Comparison of ENCODE assay signal across 21 cellular contexts in the genomic region with DNA sequence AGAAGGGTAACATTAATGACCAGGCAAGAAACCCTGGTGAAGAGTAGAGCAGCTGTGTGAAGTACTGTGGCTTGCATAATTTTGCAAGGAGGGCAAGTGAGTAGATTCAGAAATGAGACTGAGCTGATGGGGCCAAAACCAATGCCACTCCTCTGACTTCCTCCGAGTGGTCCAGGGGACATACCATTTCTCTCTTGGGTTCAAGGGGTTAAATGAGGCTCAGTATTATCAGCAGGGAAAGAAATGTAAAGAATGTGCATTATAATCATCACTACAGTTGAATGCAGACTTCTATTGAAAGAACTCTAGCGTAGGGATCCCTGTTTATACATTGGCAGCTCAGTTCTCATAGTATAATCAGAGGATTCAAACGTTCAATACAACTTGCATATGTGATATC.
"Had no signal": no experiment of that assay in that cellular context is flagged by ENCODE, and none has a peak within 500 bp of the region (broad histone marks: within the 10 kb centered on the region; RNA-seq: fewer than 3 reads in every experiment).

No MANE protein-coding gene starts in this region.

- H2AFZ ChIP-seq: hepatocyte had no signal

- FAIRE-seq: islet of Langerhans had no signal

- H3K36me3 ChIP-seq: esophagus squamous epithelium, neutrophil, right atrium auricular region, sigmoid colon, upper lobe of right lung, vagina had no signal

- H3K4me3 ChIP-seq: esophagus squamous epithelium, hepatocyte, right atrium auricular region, sigmoid colon, skin epidermis, testis, tibial nerve, upper lobe of right lung, vagina had no signal

- H3K4me1 ChIP-seq: esophagus squamous epithelium, right atrium auricular region, sigmoid colon, testis, tibial nerve, upper lobe of right lung, vagina had no signal

- H3K27ac ChIP-seq: esophagus squamous epithelium, hepatocyte, neutrophil, right atrium auricular region, sigmoid colon, skin epidermis, testis, tibial nerve, upper lobe of right lung, vagina had no signal

- H3K9me3 ChIP-seq: esophagus squamous epithelium, neutrophil, right atrium auricular region, sigmoid colon, testis, tibial nerve, upper lobe of right lung, vagina had no signal

- H3K27me3 ChIP-seq: esophagus squamous epithelium, hepatocyte, neutrophil, right atrium auricular region, sigmoid colon, testis, tibial nerve, upper lobe of right lung, vagina had no signal

- H3K79me2 ChIP-seq: hepatocyte had no signal

- H3K4me2 ChIP-seq: hepatocyte had no signal

- ATAC-seq: effector memory CD8-positive, alpha-beta T cell; naive thymus-derived CD8-positive, alpha-beta T cell; stimulated activated naive B cell treated with anti-CD40 and anti-IgM and Interleukin-4, amounts not matched to agents 10 μg/mL and 1 μg/mL and 100 μg/mL, for 72 hours; stimulated activated naive CD8-positive, alpha-beta T cell treated with anti-CD3 and anti-CD28 coated beads, Interleukin-15, amount 100 ng/mL, for 72 hours; upper lobe of right lung had no signal

- DNase-seq: effector memory CD8-positive, alpha-beta T cell; esophagus squamous epithelium; foreskin melanocyte; head of caudate nucleus; kidney glomerular epithelial cell; naive thymus-derived CD8-positive, alpha-beta T cell; posterior cingulate gyrus; sigmoid colon; stimulated activated CD4-positive, alpha-beta T cell treated with anti-CD3 and anti-CD28 coated beads, Interleukin-2, amount 100 ng/mL, for 24 hours; stimulated activated CD4-positive, alpha-beta T cell treated with anti-CD3 and anti-CD28 coated beads, Interleukin-4, amount 100 ng/mL, for 4 hours; stimulated activated naive B cell treated with anti-CD40 and anti-IgM and Interleukin-4, amounts not matched to agents 10 μg/mL and 1 μg/mL and 100 μg/mL, for 72 hours; stimulated activated naive CD8-positive, alpha-beta T cell treated with anti-CD3 and anti-CD28 coated beads, Interleukin-15, amount 100 ng/mL, for 72 hours; testis; upper lobe of right lung had no signal
